Comparison of ENCODE assay signal across 11 cellular contexts in genomic region chr17:68759002-68759342, GRCh38.
DNase-seq lines count a peak whose midpoint lies in the region; ATAC-seq and TF ChIP-seq lines count a peak whose summit lies in the region.
"Had no signal": no experiment of that assay in that cellular context is flagged by ENCODE, and none has a peak within 500 bp of the region (broad histone marks: within the 10 kb centered on the region; RNA-seq: fewer than 3 reads in every experiment).

No MANE protein-coding gene starts in this region.

- peak overlapping the region in 8 of 11 experiments; percentile 13 to 87 (median 74); a peak in 14 of 22 replicates for H3K4me2 ChIP-seq in BLaER1 treated with 17β-estradiol and CSF1 and Interleukin-3, amounts not matched to agents 10 nM and 100 nM

- H3K4me3 Mint-ChIP-seq in activated T-helper 1 cell treated with anti-CD3 and anti-CD28 coated beads, Interleukin-12 subunit alpha, Interleukin-12 subunit beta, Interleukin-2, Interleukin-4 antibody, amounts not matched to agents 30 ng/mL and 10 ng/mL and 1 ng/mL, durations not matched to agents 14 hours and 24 hours and 36 hours, result no peak overlapping the region
- no peak overlapping the region for H3K4me3 Mint-ChIP-seq in immature natural killer cell
- H3K4me3 Mint-ChIP-seq: natural killer cell had no signal

- DNase-seq in Panc1 (ENCODE audit: low read depth, low spot score) (no peak), psoas muscle (no peak), immature natural killer cell (no peak), midbrain (lab: John Stamatoyannopoulos, UW) (no peak)
- DNase-seq in activated T-helper 1 cell treated with anti-CD3 and anti-CD28 coated beads, Interleukin-12 subunit alpha, Interleukin-12 subunit beta, Interleukin-2, Interleukin-4 antibody, amounts not matched to agents 30 ng/mL and 10 ng/mL and 1 ng/mL, durations not matched to agents 14 hours and 24 hours and 36 hours (ENCODE audit: low spot score), result no peak
- DNase-seq: activated CD4-positive, CD25-positive, alpha-beta regulatory T cell; natural killer cell; NCI-H1436 treated with DMSO at 0.1 percent for 48 hours had no signal

- no peak for TF ChIP-seq EP300 in gastroesophageal sphincter (IDR thresholded peaks at IDR 0.05)

- H4K20me1 ChIP-seq in BLaER1 treated with 17β-estradiol and CSF1 and Interleukin-3, amounts not matched to agents 10 nM and 100 nM, result no peaks in the 10 kb centered on the region

- H3K9me3 Mint-ChIP-seq in activated T-helper 1 cell treated with anti-CD3 and anti-CD28 coated beads, Interleukin-12 subunit alpha, Interleukin-12 subunit beta, Interleukin-2, Interleukin-4 antibody, amounts not matched to agents 30 ng/mL and 10 ng/mL and 1 ng/mL, durations not matched to agents 14 hours and 24 hours and 36 hours, result peaks cover 7% of the 10 kb centered on the region
- H3K9me3 Mint-ChIP-seq in immature natural killer cell, result no peaks in the 10 kb centered on the region

- H3K27me3 ChIP-seq in BLaER1 treated with 17β-estradiol and CSF1 and Interleukin-3, amounts not matched to agents 10 nM and 100 nM, result no peaks in the 10 kb centered on the region
- no peaks in the 10 kb centered on the region for H3K27me3 ChIP-seq in Panc1 (ENCODE audit: control insufficient read depth, insufficient read depth, low read length)
- H3K27me3 ChIP-seq in gastroesophageal sphincter, result no peaks in the 10 kb centered on the region
- H3K27me3 ChIP-seq in psoas muscle (ENCODE audit: insufficient read depth in 3 of 3, low read length in 2 of 3), result no peaks in the 10 kb centered on the region

- CTCF ChIA-PET in Panc1 (lab: Charles Lee), result interaction anchor here (0.5 kb wide), 1 partner anchor 549 kb away, joined by 6 read pairs; no protein-coding TSS in a partner anchor

- in situ Hi-C loops in Panc1 (cut with HindIII; ENCODE audit: low pct_unique_long_range_greater_than_20kb, low sequenced_read_pairs), result no loop called here

- H3K27ac ChIP-seq in BLaER1 treated with 17β-estradiol and CSF1 and Interleukin-3, amounts not matched to agents 10 nM and 100 nM, result peak overlapping the region in 4 of 11 experiments; percentile 49 to 65 (median 62); a peak in 5 of 22 replicates
- H3K27ac ChIP-seq in Panc1 (ENCODE audit: low read length) (peak overlapping the region; percentile 86), gastroesophageal sphincter (peak overlapping the region in 3 of 4 donors; percentile 29 to 72 (median 63)), psoas muscle (peak overlapping the region; percentile 89)

- H3K4me1 Mint-ChIP-seq in activated T-helper 1 cell treated with anti-CD3 and anti-CD28 coated beads, Interleukin-12 subunit alpha, Interleukin-12 subunit beta, Interleukin-2, Interleukin-4 antibody, amounts not matched to agents 30 ng/mL and 10 ng/mL and 1 ng/mL, durations not matched to agents 14 hours and 24 hours and 36 hours (ENCODE audit: low read depth), result peaks cover 21% of the 10 kb centered on the region
- peaks cover 6 to 8% of the 10 kb centered on the region in 2 donors for H3K4me1 Mint-ChIP-seq in immature natural killer cell

- intact Hi-C loops in Panc1 (cut with micrococcal nuclease; ENCODE audit: unreplicated experiment) (loop anchor here (10.0 kb wide), 1 partner anchor 294 kb away; no protein-coding TSS in a partner anchor), psoas muscle (cut with DNase I) (loop anchor here in 1 of 2 donors (5.0 kb wide), 1 partner anchor 292 kb away; no protein-coding TSS in a partner anchor)
- intact Hi-C loops in activated T-helper 1 cell treated with anti-CD3 and anti-CD28 coated beads, Interleukin-12 subunit alpha, Interleukin-12 subunit beta, Interleukin-2, Interleukin-4 antibody, amounts not matched to agents 30 ng/mL and 10 ng/mL and 1 ng/mL, durations not matched to agents 14 hours and 24 hours and 36 hours (cut with micrococcal nuclease), result no loop called here

- TF ChIP-seq CTCF in Panc1 (IDR thresholded peaks at IDR 0.05) (no peak), gastroesophageal sphincter (IDR thresholded peaks at IDR 0.05) (no peak), psoas muscle (IDR thresholded peaks at IDR 0.05) (no peak)

- H3K36me3 Mint-ChIP-seq in activated T-helper 1 cell treated with anti-CD3 and anti-CD28 coated beads, Interleukin-12 subunit alpha, Interleukin-12 subunit beta, Interleukin-2, Interleukin-4 antibody, amounts not matched to agents 30 ng/mL and 10 ng/mL and 1 ng/mL, durations not matched to agents 14 hours and 24 hours and 36 hours (ENCODE audit: low read depth), result no peaks in the 10 kb centered on the region
- H3K36me3 Mint-ChIP-seq in immature natural killer cell, result no peaks in the 10 kb centered on the region
- H3K36me3 Mint-ChIP-seq: natural killer cell had no signal

- H3K9ac ChIP-seq in BLaER1 treated with 17β-estradiol and CSF1 and Interleukin-3, amounts not matched to agents 10 nM and 100 nM, result peak overlapping the region in 3 of 11 experiments; percentile 1 to 30 (median 7); a peak in 1 of 22 replicates

- no peaks in the 10 kb centered on the region for H3K36me3 ChIP-seq in BLaER1 treated with 17β-estradiol and CSF1 and Interleukin-3, amounts not matched to agents 10 nM and 100 nM
- H3K36me3 ChIP-seq in Panc1 (ENCODE audit: control insufficient read depth, insufficient read depth, low read length), result no peaks in the 10 kb centered on the region
- no peaks in the 10 kb centered on the region for H3K36me3 ChIP-seq in gastroesophageal sphincter
- H3K36me3 ChIP-seq in psoas muscle (ENCODE audit: insufficient read depth in 1 of 2, low read depth in 1 of 2), result no peaks in the 10 kb centered on the region

- peak; percentile 14; the same call in 1 of the 2 replicates for ATAC-seq in Panc1
- no peak for ATAC-seq in gastroesophageal sphincter
- no peak for ATAC-seq in psoas muscle
- ATAC-seq in GM18873 (IDR thresholded peaks at IDR 0.05; ENCODE audit: low FRiP score, unreplicated experiment), result no peak

- no peak overlapping the region for H3K27ac Mint-ChIP-seq in activated T-helper 1 cell treated with anti-CD3 and anti-CD28 coated beads, Interleukin-12 subunit alpha, Interleukin-12 subunit beta, Interleukin-2, Interleukin-4 antibody, amounts not matched to agents 30 ng/mL and 10 ng/mL and 1 ng/mL, durations not matched to agents 14 hours and 24 hours and 36 hours
- H3K27ac Mint-ChIP-seq in immature natural killer cell, result no peak overlapping the region
- H3K27ac Mint-ChIP-seq: natural killer cell had no signal

- POLR2A ChIA-PET in Panc1 (lab: Charles Lee), result no interaction called here

- WGBS in gastroesophageal sphincter (ENCODE audit: low coverage in 1 of 2), 2 donors, result 74 to 86% methylated on average over 5 to 6 of the region's 6 CpGs
- WGBS in psoas muscle, 3 donors, result 75 to 85% (median 81%) methylated on average over 6 of the region's 6 CpGs

- H3K27me3 Mint-ChIP-seq in activated T-helper 1 cell treated with anti-CD3 and anti-CD28 coated beads, Interleukin-12 subunit alpha, Interleukin-12 subunit beta, Interleukin-2, Interleukin-4 antibody, amounts not matched to agents 30 ng/mL and 10 ng/mL and 1 ng/mL, durations not matched to agents 14 hours and 24 hours and 36 hours (ENCODE audit: insufficient read depth), result peaks cover 9% of the 10 kb centered on the region
- H3K27me3 Mint-ChIP-seq in immature natural killer cell (ENCODE audit: low read depth in 3 of 3), result no peaks in the 10 kb centered on the region

- peaks cover 0 to 13% (median 9%) of the 10 kb centered on the region in 10 experiments; a peak in 16 of 20 replicates for H3K4me1 ChIP-seq in BLaER1 treated with 17β-estradiol and CSF1 and Interleukin-3, amounts not matched to agents 10 nM and 100 nM
- H3K4me1 ChIP-seq in Panc1 (ENCODE audit: control insufficient read depth, insufficient read depth, low read length) (peaks cover 6% of the 10 kb centered on the region; the same call in 1 of the 2 replicates), gastroesophageal sphincter (peaks cover 0 to 13% (median 0%) of the 10 kb centered on the region in 3 donors), psoas muscle (no peaks in the 10 kb centered on the region)

- H3K9me3 ChIP-seq in BLaER1 treated with 17β-estradiol and CSF1 and Interleukin-3, amounts not matched to agents 10 nM and 100 nM (replicated peaks in 1 of 11), result no peaks in the 10 kb centered on the region; a peak in 1 of 22 replicates
- H3K9me3 ChIP-seq in Panc1 (ENCODE audit: control insufficient read depth, insufficient read depth, low read depth, low read length) (no peaks in the 10 kb centered on the region), gastroesophageal sphincter (no peaks in the 10 kb centered on the region), psoas muscle (no peaks in the 10 kb centered on the region)

- H3K4me3 ChIP-seq in BLaER1 treated with 17β-estradiol and CSF1 and Interleukin-3, amounts not matched to agents 10 nM and 100 nM, result no peak overlapping the region
- H3K4me3 ChIP-seq in Panc1 (ENCODE audit: low read depth in 2 of 2, low read length in 2 of 2) (peak overlapping the region in 1 of 2 experiments; percentile 68; a peak in 2 of 4 replicates), gastroesophageal sphincter (no peak overlapping the region), psoas muscle (peak overlapping the region; percentile 60)

- no TSS peak for BruUV-seq in Panc1 (replicated peaks; lab: Mats Ljungman, UMichigan)

- no peak for TF ChIP-seq POLR2A in gastroesophageal sphincter (IDR thresholded peaks at IDR 0.05)
